ENCODE assay signal across 1 cellular context in the genomic region with DNA sequence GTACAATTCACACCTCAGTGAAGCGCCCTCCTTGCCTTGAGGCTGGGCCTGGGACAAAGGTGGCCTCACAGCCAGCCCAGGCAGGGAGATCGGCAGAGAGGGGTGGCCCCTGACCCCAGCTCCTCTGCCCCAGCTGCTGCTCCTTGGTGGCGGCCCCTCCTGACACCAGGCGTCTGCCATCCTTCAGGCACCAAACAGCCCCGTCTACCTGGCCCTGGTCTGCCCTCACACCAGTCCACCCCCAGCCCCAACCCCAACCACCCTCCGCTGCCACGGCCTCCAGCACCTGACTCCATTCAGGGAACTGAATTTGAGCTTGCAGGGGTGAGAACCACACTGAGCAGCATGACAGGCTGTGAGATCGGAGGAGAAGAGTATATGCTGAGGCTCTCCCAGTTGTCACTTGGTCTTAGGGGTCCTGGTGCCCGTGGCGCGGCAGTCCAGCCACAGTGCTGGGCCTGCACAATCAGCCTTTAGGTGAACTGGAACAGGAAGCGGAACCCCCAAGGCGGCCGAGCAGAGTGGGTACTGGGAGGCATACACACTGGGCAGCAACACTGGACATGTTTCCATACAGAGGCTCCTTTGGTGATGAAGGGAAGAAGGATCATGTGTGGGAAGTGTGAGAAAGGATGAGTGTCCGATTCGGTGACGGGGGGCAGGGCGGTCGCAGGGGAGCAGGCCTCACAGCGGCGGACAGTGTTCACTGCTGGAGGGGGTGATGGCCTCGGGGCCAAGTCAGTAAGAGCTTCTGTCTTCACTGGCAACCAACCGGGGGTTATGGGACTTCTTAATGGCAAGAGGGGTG.
TF ChIP-seq lines count a peak whose summit lies in the region.

No MANE protein-coding gene starts in this region.

TF ChIP-seq in HepG2, 621 proteins besides CTCF, POLR2A, EP300 and RAD21:
- TF ChIP-seq AGO2 (optimal IDR thresholded peaks at IDR 0.05; ENCODE audit: low read depth, low read length) (peak; percentile 66), SNAI1 (CRISPR knock-in tag; IDR thresholded peaks at IDR 0.05; ENCODE audit: borderline replicate concordance) (no peak)
TF ChIP-seq in HepG2: peak in this region for 1.
